ENCODE assay signal across 8 cellular contexts in genomic region chr14:104752338-104752734, GRCh38. TPM values are rescaled to one million over a fixed set of nuclear protein-coding genes. Genes with fewer than 3 reads are reported as not detected.
A peak's percentile ranks its signal among the peaks of the same experiment; 100 is the strongest.
DNase-seq lines count a peak whose midpoint lies in the region; ATAC-seq and TF ChIP-seq lines count a peak whose summit lies in the region.

No MANE protein-coding gene starts in this region.

- H3K36me3 Mint-ChIP-seq in effector memory CD8-positive, alpha-beta T cell (ENCODE audit: insufficient read depth) = peaks cover 35% of the 10 kb centered on the region

- no peak for TF ChIP-seq EP300 in ovary (IDR thresholded peaks at IDR 0.05)

- peaks cover 43 to 69% (median 67%) of the 10 kb centered on the region in 10 experiments for H3K4me1 ChIP-seq in BLaER1 treated with 17β-estradiol and CSF1 and Interleukin-3, amounts not matched to agents 10 nM and 100 nM
- H3K4me1 ChIP-seq in NT2/D1 (ENCODE audit: insufficient read depth, insufficient read length) (peaks cover 23% of the 10 kb centered on the region), ovary (ENCODE audit: insufficient read depth) (peaks cover 13% of the 10 kb centered on the region)

- H3K4me2 ChIP-seq in BLaER1 treated with 17β-estradiol and CSF1 and Interleukin-3, amounts not matched to agents 10 nM and 100 nM = peak overlapping the region; percentile 76 to 95 (median 92)

- H4K20me1 ChIP-seq in BLaER1 treated with 17β-estradiol and CSF1 and Interleukin-3, amounts not matched to agents 10 nM and 100 nM = peaks cover 21 to 43% (median 42%) of the 10 kb centered on the region in 11 experiments; a peak in 20 of 22 replicates

- H3K36me3 ChIP-seq in BLaER1 treated with 17β-estradiol and CSF1 and Interleukin-3, amounts not matched to agents 10 nM and 100 nM = peaks cover 21 to 34% (median 30%) of the 10 kb centered on the region in 11 experiments
- H3K36me3 ChIP-seq in NT2/D1 (ENCODE audit: insufficient read depth, insufficient read length, low read length) = peaks cover 35% of the 10 kb centered on the region
- H3K36me3 ChIP-seq in ovary = no peaks in the 10 kb centered on the region

- intact Hi-C loops in ovary (cut with DNase I) = no loop called here

- no peak for TF ChIP-seq POLR2A in ovary (IDR thresholded peaks at IDR 0.05)

- peak overlapping the region; percentile 52 to 100 (median 78) for H3K4me3 ChIP-seq in BLaER1 treated with 17β-estradiol and CSF1 and Interleukin-3, amounts not matched to agents 10 nM and 100 nM
- H3K4me3 ChIP-seq in NT2/D1 (ENCODE audit: insufficient read length, low read depth) = peak overlapping the region; percentile 31
- peak overlapping the region; percentile 94 for H3K4me3 ChIP-seq in ovary

- H3K9me3 Mint-ChIP-seq in effector memory CD8-positive, alpha-beta T cell = no peaks in the 10 kb centered on the region

- H3K27me3 Mint-ChIP-seq in effector memory CD8-positive, alpha-beta T cell = no peaks in the 10 kb centered on the region

- TF ChIP-seq CTCF in ovary (IDR thresholded peaks at IDR 0.05) = no peak

- H3K27ac Mint-ChIP-seq in effector memory CD8-positive, alpha-beta T cell = peak overlapping the region; percentile 96 to 97

- H3K27ac ChIP-seq in BLaER1 treated with 17β-estradiol and CSF1 and Interleukin-3, amounts not matched to agents 10 nM and 100 nM = peak overlapping the region; percentile 62 to 97 (median 93); a peak in 21 of 22 replicates
- peak overlapping the region in 1 of 2 donors; percentile 82 for H3K27ac ChIP-seq in ovary

- DNase-seq in NT2/D1 (ENCODE audit: low read depth, low spot score) = no peak
- peak in 1 of 3 experiments; percentile 99 for DNase-seq in effector memory CD8-positive, alpha-beta T cell
- peak in 1 of 5 donors; percentile 64 for DNase-seq in ovary
- no peak for DNase-seq in NCI-H446 treated with DMSO at 0.1 percent for 48 hours (lab: John Stamatoyannopoulos, UW)
- DNase-seq in NCI-H1694 (lab: John Stamatoyannopoulos, UW) = no peak
- no peak for DNase-seq in HPDE6-E6E7 (ENCODE audit: extremely low spot score)

- peak; percentile 3 for ATAC-seq in GM19467 (IDR thresholded peaks at IDR 0.05; ENCODE audit: unreplicated experiment)
- ATAC-seq in effector memory CD8-positive, alpha-beta T cell (replicated peaks) = no peak

- H3K9ac ChIP-seq in BLaER1 treated with 17β-estradiol and CSF1 and Interleukin-3, amounts not matched to agents 10 nM and 100 nM = peak overlapping the region; percentile 73 to 99 (median 97)
- H3K9ac ChIP-seq in NT2/D1 (ENCODE audit: insufficient read length, low read depth) = peak overlapping the region; percentile 52

- WGBS in ovary, 3 donors = 8 to 14% (median 14%) methylated on average over 32 of the region's 32 CpGs

- H3K27me3 ChIP-seq in BLaER1 treated with 17β-estradiol and CSF1 and Interleukin-3, amounts not matched to agents 10 nM and 100 nM = no peaks in the 10 kb centered on the region
- H3K27me3 ChIP-seq in NT2/D1 (ENCODE audit: insufficient read depth, insufficient read length) (no peaks in the 10 kb centered on the region), ovary (no peaks in the 10 kb centered on the region)

- peaks cover 19 to 32% of the 10 kb centered on the region in 2 donors for H3K4me1 Mint-ChIP-seq in effector memory CD8-positive, alpha-beta T cell (ENCODE audit: low read depth in 2 of 2)

- H3K4me3 Mint-ChIP-seq in effector memory CD8-positive, alpha-beta T cell = peak overlapping the region; percentile 88 to 89

- H3K9me3 ChIP-seq in BLaER1 treated with 17β-estradiol and CSF1 and Interleukin-3, amounts not matched to agents 10 nM and 100 nM (replicated peaks in 1 of 11) = peaks cover 0 to 26% (median 23%) of the 10 kb centered on the region in 11 experiments; a peak in 16 of 22 replicates
- H3K9me3 ChIP-seq in NT2/D1 (ENCODE audit: insufficient read depth, low read length) = peaks cover 27% of the 10 kb centered on the region; the same call in 1 of the 2 replicates
- H3K9me3 ChIP-seq in ovary = no peaks in the 10 kb centered on the region

RNA-seq across cellular contexts. Expression of gene SIVA1, which starts 0.6 kb away (rescaled TPM):
- total RNA-seq in ovary = 100 to 1,000 TPM in 3 of 7 donors, 10 to 100 TPM in 4; 85.7 to 385 (median 91.6) TPM
- polyA plus RNA-seq in ovary = 100 to 1,000 TPM in 1 of 2 donors, 1 to 10 TPM in 1; 2.4 to 249 TPM

RNA-seq across cellular contexts. Expression of gene ADSS1, which starts 28.3 kb away (rescaled TPM):
- 1 to 10 TPM; 2.6 to 9.8 (median 3.8) TPM for total RNA-seq in ovary
- polyA plus RNA-seq in ovary = 1 to 10 TPM; 4.1 to 4.9 TPM

RNA-seq across cellular contexts. Expression of gene AKT1, which starts 43.2 kb away (rescaled TPM):
- total RNA-seq in ovary = 100 to 1,000 TPM in 4 of 7 donors, 10 to 100 TPM in 3; 58.1 to 105 (median 103) TPM
- 10 to 100 TPM; 53.9 to 72.6 TPM for polyA plus RNA-seq in ovary

RNA-seq across cellular contexts. Expression of gene ZBTB42, which starts 48.6 kb away (rescaled TPM):
- total RNA-seq in ovary = 10 to 100 TPM in 1 of 7 donors, 1 to 10 TPM in 6; 2.0 to 18.7 (median 4.1) TPM
- polyA plus RNA-seq in ovary = 1 to 10 TPM in 1 of 2 donors, under 1 TPM in 1; 0.42 to 1.8 TPM

Comparison
In these comparisons a context has a peak if more than half of its experiments do, and no peak if none do; other contexts are left out.
1. H3K4me3 ChIP-seq: peak in every context shown above with its lines; median percentile 94 in ovary; 78 in BLaER1 treated with 17β-estradiol and CSF1 and Interleukin-3, amounts not matched to agents 10 nM and 100 nM; 31 in NT2/D1.